18 cellular contexts compared by ENCODE assay signal in the genomic region with DNA sequence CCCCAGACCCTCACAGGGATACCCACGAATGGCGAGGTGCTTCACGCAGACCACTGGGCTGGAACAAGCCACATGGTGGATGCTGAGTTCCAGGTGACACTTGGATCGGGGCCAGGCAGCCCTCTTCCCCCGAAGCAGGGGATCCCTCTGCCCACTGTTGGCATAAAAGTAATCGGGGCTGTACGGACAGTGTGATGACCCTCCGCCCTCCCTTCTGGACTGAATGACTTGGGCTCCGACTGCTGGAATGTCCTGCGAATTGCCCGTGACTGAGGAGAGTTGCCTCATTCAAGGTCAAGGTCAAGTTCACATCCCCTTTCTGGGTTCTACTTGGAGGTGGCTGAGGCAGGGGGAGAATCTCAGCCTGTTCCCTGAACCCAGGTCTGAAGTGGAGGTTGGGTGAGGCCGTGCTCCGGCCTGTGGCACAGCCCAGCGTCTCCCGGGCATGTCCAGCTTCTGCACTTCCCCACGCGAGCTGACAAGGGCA. TPM values are rescaled to one million over a fixed set of nuclear protein-coding genes. Genes with fewer than 3 reads are reported as not detected.
DNase-seq lines count a peak whose midpoint lies in the region; ATAC-seq and TF ChIP-seq lines count a peak whose summit lies in the region.
"Had no signal": no experiment of that assay in that cellular context is flagged by ENCODE, and none has a peak within 500 bp of the region (broad histone marks: within the 10 kb centered on the region; RNA-seq: fewer than 3 reads in every experiment).

No MANE protein-coding gene starts in this region.

- H3K4me1 Mint-ChIP-seq in chondrocyte (ENCODE audit: low read depth) = no peaks in the 10 kb centered on the region
- H3K4me1 Mint-ChIP-seq in stimulated activated effector memory CD8-positive, alpha-beta T cell treated with anti-CD3 and anti-CD28 coated beads, Interleukin-12 subunit alpha, Interleukin-12 subunit beta, amount 100 ng/mL, for 72 hours = no peaks in the 10 kb centered on the region
- H3K4me1 Mint-ChIP-seq: B cell had no signal

- no peak for TF ChIP-seq POLR2A in spleen (IDR thresholded peaks at IDR 0.05)

- H3K4me3 ChIP-seq in H7 (ENCODE audit: insufficient read depth, low read depth, low read length) (no peak overlapping the region), lower lobe of right lung (no peak overlapping the region), spleen (no peak overlapping the region)

- H3K9me3 Mint-ChIP-seq in chondrocyte (ENCODE audit: low read depth) = no peaks in the 10 kb centered on the region
- H3K9me3 Mint-ChIP-seq in stimulated activated effector memory CD8-positive, alpha-beta T cell treated with anti-CD3 and anti-CD28 coated beads, Interleukin-12 subunit alpha, Interleukin-12 subunit beta, amount 100 ng/mL, for 72 hours = no peaks in the 10 kb centered on the region

- no peak overlapping the region for H3K27ac Mint-ChIP-seq in chondrocyte (ENCODE audit: unreplicated experiment)
- H3K27ac Mint-ChIP-seq in stimulated activated effector memory CD8-positive, alpha-beta T cell treated with anti-CD3 and anti-CD28 coated beads, Interleukin-12 subunit alpha, Interleukin-12 subunit beta, amount 100 ng/mL, for 72 hours = no peak overlapping the region
- H3K27ac Mint-ChIP-seq: B cell had no signal

- H3K4me3 Mint-ChIP-seq in chondrocyte (ENCODE audit: unreplicated experiment) = no peak overlapping the region
- no peak overlapping the region for H3K4me3 Mint-ChIP-seq in stimulated activated effector memory CD8-positive, alpha-beta T cell treated with anti-CD3 and anti-CD28 coated beads, Interleukin-12 subunit alpha, Interleukin-12 subunit beta, amount 100 ng/mL, for 72 hours
- H3K4me3 Mint-ChIP-seq: B cell had no signal

- TF ChIP-seq CTCF in chondrocyte (IDR thresholded peaks at IDR 0.05) = no peak
- no peak for TF ChIP-seq CTCF in lower lobe of right lung (IDR thresholded peaks at IDR 0.05)
- peak in 1 of 11 experiments; percentile 17 for TF ChIP-seq CTCF in spleen (IDR thresholded peaks at IDR 0.05 in 8 of 11, conservative IDR thresholded peaks at IDR 0.05 in 3 of 11)

- H3K9me3 ChIP-seq in lower lobe of right lung = no peaks in the 10 kb centered on the region
- no peaks in the 10 kb centered on the region for H3K9me3 ChIP-seq in spleen

- intact Hi-C loops in lower lobe of right lung (cut with DNase I) = no loop called here
- intact Hi-C loops in spleen (cut with DNase I; ENCODE audit: low total_unique reads) = no loop called here

- H3K4me1 ChIP-seq in lower lobe of right lung = no peaks in the 10 kb centered on the region
- no peaks in the 10 kb centered on the region for H3K4me1 ChIP-seq in spleen

- DNase-seq in H7 (peak; percentile 24), chondrocyte (ENCODE audit: low spot score) (peak; percentile 60), lower lobe of right lung (peak; percentile 24), spleen (peak; percentile 46), NCI-H748 treated with DMSO at 0.1 percent for 48 hours (lab: John Stamatoyannopoulos, UW) (no peak)
- DNase-seq in activated CD4-positive, CD25-positive, alpha-beta regulatory T cell treated with anti-CD3 and anti-CD28 coated beads, Interleukin-2, amount 50 U/mL, for 72 hours = no peak
- no peak for DNase-seq in stimulated activated effector memory CD8-positive, alpha-beta T cell treated with anti-CD3 and anti-CD28 coated beads, Interleukin-12 subunit alpha, Interleukin-12 subunit beta, amount 100 ng/mL, for 72 hours (ENCODE audit: low spot score in 2 of 2)
- DNase-seq: 8988T, DMS79 treated with DMSO at 0.1 percent for 48 hours, KBM-7, NCI-H1694 treated with DMSO at 0.1 percent for 48 hours, NCI-H2227 treated with DMSO at 0.1 percent for 48 hours, NCI-H524, PC-3 had no signal

- WGBS in spleen, 5 donors = 73 to 83% (median 82%) methylated on average over 13 to 17 of the region's 17 CpGs

- H3K36me3 Mint-ChIP-seq in chondrocyte (ENCODE audit: low read depth) = no peaks in the 10 kb centered on the region
- no peaks in the 10 kb centered on the region for H3K36me3 Mint-ChIP-seq in stimulated activated effector memory CD8-positive, alpha-beta T cell treated with anti-CD3 and anti-CD28 coated beads, Interleukin-12 subunit alpha, Interleukin-12 subunit beta, amount 100 ng/mL, for 72 hours

- H3K36me3 ChIP-seq in H7 (replicated peaks; ENCODE audit: control insufficient read depth, insufficient read depth, low read length) (no peaks in the 10 kb centered on the region), lower lobe of right lung (no peaks in the 10 kb centered on the region), spleen (no peaks in the 10 kb centered on the region)

- H3K27me3 Mint-ChIP-seq in chondrocyte (ENCODE audit: low read depth) = peaks cover 3% of the 10 kb centered on the region
- H3K27me3 Mint-ChIP-seq: B cell had no signal

- ATAC-seq in lower lobe of right lung (no peak), GM19328 (IDR thresholded peaks at IDR 0.05; ENCODE audit: unreplicated experiment) (no peak)
- no peak for ATAC-seq in stimulated activated effector memory CD8-positive, alpha-beta T cell treated with anti-CD3 and anti-CD28 coated beads, Interleukin-12 subunit alpha, Interleukin-12 subunit beta, amount 100 ng/mL, for 72 hours
- ATAC-seq: HCT116, PC-3 had no signal

- no peak overlapping the region for H3K27ac ChIP-seq in lower lobe of right lung
- H3K27ac ChIP-seq in spleen = no peak overlapping the region
- H3K27ac ChIP-seq: RWPE1 had no signal

- H3K27me3 ChIP-seq in H7 (ENCODE audit: control insufficient read depth, insufficient read depth, low read length) = no peaks in the 10 kb centered on the region
- no peaks in the 10 kb centered on the region for H3K27me3 ChIP-seq in lower lobe of right lung (ENCODE audit: low read depth)
- H3K27me3 ChIP-seq in spleen (replicated peaks in 1 of 7) = peaks cover 0 to 3% (median 0%) of the 10 kb centered on the region in 7 donors

RNA-seq across cellular contexts. Expression of a gene that starts 28.5 kb away (rescaled TPM):
- 11.7 and 14.6 TPM in 2 replicates for total RNA-seq in H7 (2014; rRNA removed; shearing (Covaris generic))
- total RNA-seq in chondrocyte (59.2 to 64.0 TPM (median 60.7 TPM) in 3 replicates), lower lobe of right lung (78.3 TPM), spleen (100 to 1,000 TPM in 5 of 7 donors, 10 to 100 TPM in 2; 99.4 to 153 (median 101) TPM)
- 10 to 100 TPM in 2 of 3 donors, 1 to 10 TPM in 1; 5.8 to 21.2 (median 10.5) TPM for polyA plus RNA-seq in spleen

Comparison
In these comparisons a context has a peak if more than half of its experiments do, and no peak if none do; other contexts are left out.
1. DNase-seq: peak in H7 (single experiment), chondrocyte (single experiment), lower lobe of right lung (single experiment) and spleen (single experiment); none in activated CD4-positive, CD25-positive, alpha-beta regulatory T cell treated with anti-CD3 and anti-CD28 coated beads, Interleukin-2, amount 50 U/mL, for 72 hours (single experiment), stimulated activated effector memory CD8-positive, alpha-beta T cell treated with anti-CD3 and anti-CD28 coated beads, Interleukin-12 subunit alpha, Interleukin-12 subunit beta, amount 100 ng/mL, for 72 hours (0 of 2) and NCI-H748 treated with DMSO at 0.1 percent for 48 hours (single experiment).